ENCODE assay signal across 20 cellular contexts in the genomic region with DNA sequence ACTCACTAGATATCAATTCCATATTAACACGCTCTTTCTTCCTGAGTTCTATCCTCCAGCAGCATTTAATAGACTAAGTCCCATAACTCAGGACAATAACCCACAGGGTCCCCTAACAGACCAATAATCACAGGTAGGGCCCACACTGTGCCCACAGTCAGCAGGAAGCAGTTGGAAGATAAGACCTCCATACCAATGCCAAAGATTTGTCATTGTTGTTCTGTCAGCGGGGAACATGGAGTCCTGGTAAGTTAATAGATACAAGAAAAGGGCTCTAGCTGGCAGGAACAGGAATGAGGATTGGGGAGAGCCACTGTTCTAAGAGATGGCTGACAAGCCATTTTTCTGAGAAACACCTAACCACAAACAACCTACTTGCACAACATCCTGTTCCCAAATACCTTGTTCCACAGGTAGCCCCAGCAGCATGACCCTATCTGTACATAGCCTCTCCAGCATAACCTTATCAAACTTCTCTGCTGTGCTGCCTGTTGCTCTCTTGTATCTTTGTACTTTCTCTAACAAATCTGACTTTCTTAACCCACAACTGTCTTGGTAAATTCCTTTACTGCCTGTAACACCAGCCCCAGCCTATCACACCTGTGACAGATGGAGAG.
DNase-seq lines count a peak whose midpoint lies in the region; ATAC-seq, FAIRE-seq and TF ChIP-seq lines count a peak whose summit lies in the region.
"Had no signal": no experiment of that assay in that cellular context is flagged by ENCODE, and none has a peak within 500 bp of the region (broad histone marks: within the 10 kb centered on the region; RNA-seq: fewer than 3 reads in every experiment).

No MANE protein-coding gene starts in this region.

- H3K27ac Mint-ChIP-seq in activated CD4-positive, alpha-beta T cell treated with anti-CD3 and anti-CD28 coated beads, Interleukin-2, amount 10 ng/mL, durations not matched to agents 7 days and 5 days = peak overlapping the region; percentile 57
- H3K27ac Mint-ChIP-seq in activated CD4-positive, alpha-beta T cell treated with anti-CD3 and anti-CD28 coated beads, Interleukin-2, amount 10 ng/mL, durations not matched to agents 24 days and 14 days = no peak overlapping the region
- H3K27ac Mint-ChIP-seq: CD4-positive, alpha-beta T cell; GM23338; HFFc6 had no signal

- POLR2A ChIA-PET in activated CD4-positive, alpha-beta T cell treated with anti-CD3 and anti-CD28 coated beads, Interleukin-2, amount 10 ng/mL, durations not matched to agents 7 days and 5 days (lab: Charles Lee) = no interaction called here

- H3K27me3 Mint-ChIP-seq in activated CD4-positive, alpha-beta T cell treated with anti-CD3 and anti-CD28 coated beads, Interleukin-2, amount 10 ng/mL, durations not matched to agents 7 days and 5 days = peaks cover 14% of the 10 kb centered on the region
- no peaks in the 10 kb centered on the region for H3K27me3 Mint-ChIP-seq in activated CD4-positive, alpha-beta T cell treated with anti-CD3 and anti-CD28 coated beads, Interleukin-2, amount 10 ng/mL, durations not matched to agents 24 days and 14 days

- CTCF ChIA-PET in activated CD4-positive, alpha-beta T cell treated with anti-CD3 and anti-CD28 coated beads, Interleukin-2, amount 10 ng/mL, durations not matched to agents 7 days and 5 days (lab: Charles Lee) = no interaction called here

- intact Hi-C loops in activated CD4-positive, alpha-beta T cell treated with anti-CD3 and anti-CD28 coated beads, Interleukin-2, amount 10 ng/mL, durations not matched to agents 24 days and 14 days (cut with micrococcal nuclease) = no loop called here
- intact Hi-C loops in left ventricle myocardium superior (cut with micrococcal nuclease) = no loop called here
- intact Hi-C loops in left cardiac atrium (cut with DNase I) = no loop called here

- no peak overlapping the region for H3K4me3 ChIP-seq in bronchial epithelial cell (ENCODE audit: low read depth, low read length)
- H3K4me3 ChIP-seq: A549, GM23338 had no signal

- no peak overlapping the region for H3K4me3 Mint-ChIP-seq in activated CD4-positive, alpha-beta T cell treated with anti-CD3 and anti-CD28 coated beads, Interleukin-2, amount 10 ng/mL, durations not matched to agents 7 days and 5 days
- no peak overlapping the region for H3K4me3 Mint-ChIP-seq in activated CD4-positive, alpha-beta T cell treated with anti-CD3 and anti-CD28 coated beads, Interleukin-2, amount 10 ng/mL, durations not matched to agents 24 days and 14 days
- H3K4me3 Mint-ChIP-seq: CD4-positive, alpha-beta T cell; GM23338; HFFc6 had no signal

- FAIRE-seq in bronchial epithelial cell (lab: Jason Lieb, UNC) = peak; percentile 86
- FAIRE-seq: A549, D721Med, G401.6, GM12891, H54, HTR-8/SVneo had no signal

- H3K4me1 Mint-ChIP-seq in activated CD4-positive, alpha-beta T cell treated with anti-CD3 and anti-CD28 coated beads, Interleukin-2, amount 10 ng/mL, durations not matched to agents 7 days and 5 days = peaks cover 38% of the 10 kb centered on the region
- peaks cover 20% of the 10 kb centered on the region for H3K4me1 Mint-ChIP-seq in activated CD4-positive, alpha-beta T cell treated with anti-CD3 and anti-CD28 coated beads, Interleukin-2, amount 10 ng/mL, durations not matched to agents 24 days and 14 days
- H3K4me1 Mint-ChIP-seq: GM23338 had no signal

- H3K36me3 Mint-ChIP-seq in activated CD4-positive, alpha-beta T cell treated with anti-CD3 and anti-CD28 coated beads, Interleukin-2, amount 10 ng/mL, durations not matched to agents 7 days and 5 days (ENCODE audit: low read depth) = peaks cover 3% of the 10 kb centered on the region
- no peaks in the 10 kb centered on the region for H3K36me3 Mint-ChIP-seq in activated CD4-positive, alpha-beta T cell treated with anti-CD3 and anti-CD28 coated beads, Interleukin-2, amount 10 ng/mL, durations not matched to agents 24 days and 14 days (ENCODE audit: low read depth)

- peak; percentile 12 for DNase-seq in activated CD4-positive, alpha-beta T cell treated with anti-CD3 and anti-CD28 coated beads, Interleukin-2, amount 10 ng/mL, durations not matched to agents 7 days and 5 days
- no peak for DNase-seq in activated CD4-positive, alpha-beta T cell treated with anti-CD3 and anti-CD28 coated beads, Interleukin-2, amount 10 ng/mL, durations not matched to agents 24 days and 14 days
- no peak for DNase-seq in left ventricle myocardium superior
- no peak for DNase-seq in left cardiac atrium
- no peak for DNase-seq in bronchial epithelial cell (ENCODE audit: low read depth)
- DNase-seq: AML-193; Caco-2; CD4-positive, alpha-beta T cell; HCEC 1CT; HFFc6; IMR-90 had no signal

- H3K36me3 ChIP-seq in bronchial epithelial cell (ENCODE audit: control insufficient read depth, insufficient read depth, low read length) = no peaks in the 10 kb centered on the region

- no peak for TF ChIP-seq CTCF in bronchial epithelial cell (IDR thresholded peaks at IDR 0.05; ENCODE audit: insufficient read depth, low read length, severe bottlenecking)

- peaks cover 16% of the 10 kb centered on the region for H3K9me3 Mint-ChIP-seq in activated CD4-positive, alpha-beta T cell treated with anti-CD3 and anti-CD28 coated beads, Interleukin-2, amount 10 ng/mL, durations not matched to agents 7 days and 5 days
- H3K9me3 Mint-ChIP-seq in activated CD4-positive, alpha-beta T cell treated with anti-CD3 and anti-CD28 coated beads, Interleukin-2, amount 10 ng/mL, durations not matched to agents 24 days and 14 days = peaks cover 15% of the 10 kb centered on the region
- H3K9me3 Mint-ChIP-seq: CD4-positive, alpha-beta T cell; HFFc6 had no signal

- peak; percentile 30 for ATAC-seq in left ventricle myocardium superior
- no peak for ATAC-seq in left cardiac atrium
- no peak for ATAC-seq in GM18511 (IDR thresholded peaks at IDR 0.05; ENCODE audit: unreplicated experiment)
- ATAC-seq in HG03159 (IDR thresholded peaks at IDR 0.05; ENCODE audit: unreplicated experiment) = no peak
- ATAC-seq: A549, GM23338 had no signal

- H3K27me3 ChIP-seq in bronchial epithelial cell (ENCODE audit: control insufficient read depth, insufficient read depth, low read length) = peaks cover 2% of the 10 kb centered on the region
